1 cellular context compared by ENCODE assay signal in the genomic region with DNA sequence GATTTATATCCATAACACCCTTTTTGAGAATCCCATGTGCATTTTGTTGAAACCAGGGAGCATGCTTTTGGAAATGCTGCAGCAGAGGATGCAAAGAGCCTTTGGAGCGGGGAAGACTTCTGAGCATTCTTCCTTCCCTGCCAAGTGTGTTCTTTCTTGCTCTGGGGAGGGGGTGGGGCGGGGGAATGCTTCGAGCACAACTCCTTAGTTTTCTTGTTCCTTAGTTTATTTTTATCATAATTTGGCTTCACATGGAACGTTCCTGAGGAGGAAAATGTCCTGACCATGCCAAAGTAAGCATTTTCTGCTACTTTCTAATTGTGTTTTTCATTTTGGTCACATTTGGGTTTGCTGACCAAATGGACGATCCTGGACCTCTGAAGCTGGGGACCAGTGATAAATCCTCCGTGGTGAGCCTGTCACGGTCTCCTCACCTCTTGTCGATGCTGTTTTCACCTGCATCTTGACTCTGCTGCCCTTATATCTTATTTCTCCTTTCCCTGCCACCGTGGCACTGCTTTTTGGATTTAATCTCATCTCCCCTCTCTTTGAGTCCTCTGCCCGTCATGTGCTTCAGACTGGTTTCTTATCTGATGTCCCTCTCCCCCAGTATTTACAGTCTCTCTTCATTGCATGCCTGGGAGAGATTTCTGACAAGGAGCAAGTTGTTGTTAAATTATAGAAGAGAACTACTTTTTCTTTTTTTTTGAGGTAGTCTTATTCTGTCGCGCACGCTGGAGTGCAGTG.
TF ChIP-seq lines count a peak whose summit lies in the region.

No MANE protein-coding gene starts in this region.

TF ChIP-seq in H1, 55 proteins besides CTCF, POLR2A, EP300 and RAD21:
- TF ChIP-seq KDM1A (IDR thresholded peaks at IDR 0.05; ENCODE audit: borderline replicate concordance, low read length) = no peak
- no peak for TF ChIP-seq CTBP2 (IDR thresholded peaks at IDR 0.05; ENCODE audit: borderline replicate concordance, insufficient read depth, insufficient read length, low read length)
- no peak for TF ChIP-seq POLR2AphosphoS5 (IDR thresholded peaks at IDR 0.05; ENCODE audit: low read depth, low read length)
